In genomic region chr15:83930392-83930791, GRCh38 we compare ENCODE assay signal across 28 cellular contexts.
DNase-seq lines count a peak whose midpoint lies in the region; ATAC-seq, FAIRE-seq and TF ChIP-seq lines count a peak whose summit lies in the region.
"Had no signal": no experiment of that assay in that cellular context is flagged by ENCODE, and none has a peak within 500 bp of the region (broad histone marks: within the 10 kb centered on the region; RNA-seq: fewer than 3 reads in every experiment).

No MANE protein-coding gene starts in this region.

- TF ChIP-seq EP300 in GM12878 (IDR thresholded peaks at IDR 0.05; ENCODE audit: borderline replicate concordance in 1 of 2, control insufficient read depth in 1 of 2, low read depth in 2 of 2, low read length in 2 of 2), result no peak

- ATAC-seq in GM12878 (no peak), right lobe of liver (peak in 3 of 4 donors; percentile 16 to 47 (median 46)), thoracic aorta (ENCODE audit: insufficient number of reproducible peaks, low FRiP score, low read depth) (no peak), GM18517 (IDR thresholded peaks at IDR 0.05; ENCODE audit: unreplicated experiment) (no peak)
- ATAC-seq: naive thymus-derived CD4-positive, alpha-beta T cell had no signal

- no peaks in the 10 kb centered on the region for H3K36me3 Mint-ChIP-seq in Caco-2 (ENCODE audit: insufficient read depth, unreplicated experiment)
- H3K36me3 Mint-ChIP-seq: CD8-positive, alpha-beta memory T cell had no signal

- no peak for TF ChIP-seq RAD21 in GM12878 (IDR thresholded peaks at IDR 0.05; ENCODE audit: insufficient read depth, low read depth, low read length)

- intact Hi-C loops in Caco-2 (cut with micrococcal nuclease; ENCODE audit: unreplicated experiment) (no loop called here), GM12878 (cut with micrococcal nuclease; ENCODE audit: unreplicated experiment) (no loop called here), right lobe of liver (cut with DNase I) (no loop called here)

- TF ChIP-seq POLR2A in GM12878 (IDR thresholded peaks at IDR 0.05; ENCODE audit: low read depth, low read length), result no peak
- no peak for TF ChIP-seq POLR2A in right lobe of liver (IDR thresholded peaks at IDR 0.05)

- RAD21 ChIA-PET in GM12878 (lab: Charles Lee; ENCODE audit: unreplicated experiment), result interaction anchor here (0.9 to 2.2 kb wide), 3 partner anchors 10 to 54 kb away, joined by 3 to 7 read pairs (median 3); no protein-coding TSS in a partner anchor

- H3K27ac Mint-ChIP-seq in Caco-2 (ENCODE audit: unreplicated experiment), result peak overlapping the region; percentile 66
- H3K27ac Mint-ChIP-seq: activated CD4-positive, alpha-beta memory T cell treated with anti-CD3 and anti-CD28 coated beads, Interleukin-2, amount 10 ng/mL, durations not matched to agents 7 days and 5 days; CD8-positive, alpha-beta memory T cell; mesothelial cell of epicardium; progenitor cell of endocrine pancreas had no signal

- POLR2A ChIA-PET in Caco-2 (lab: Charles Lee) (no interaction called here), GM12878 (lab: Charles Lee) (interaction anchor here (1.5 kb wide), 2 partner anchors 10 to 52 kb away, joined by 3 to 5 read pairs; no protein-coding TSS in a partner anchor)

- H3K4me1 ChIP-seq in Caco-2 (no peaks in the 10 kb centered on the region; the same call in 1 of the 2 replicates), GM12878 (ENCODE audit: control insufficient read depth, insufficient read depth, low read length) (peaks cover 36% of the 10 kb centered on the region), right lobe of liver (peaks cover 0 to 23% (median 10%) of the 10 kb centered on the region in 4 donors), thoracic aorta (ENCODE audit: control insufficient read depth in 1 of 2, low read depth in 2 of 2) (peaks cover 9 to 32% of the 10 kb centered on the region in 2 donors)
- H3K4me1 ChIP-seq: BE2C, Peyer's patch had no signal

- H4K20me1 ChIP-seq in GM12878 (ENCODE audit: control insufficient read depth, insufficient read depth), result no peaks in the 10 kb centered on the region

- H3K9me3 ChIP-seq in Caco-2 (no peaks in the 10 kb centered on the region; the same call in 1 of the 2 replicates), GM12878 (replicated peaks; ENCODE audit: control insufficient read depth, insufficient read depth, low read length) (peaks cover 11% of the 10 kb centered on the region), right lobe of liver (no peaks in the 10 kb centered on the region), thoracic aorta (no peaks in the 10 kb centered on the region)
- H3K9me3 ChIP-seq: BE2C had no signal

- H3K4me1 Mint-ChIP-seq in Caco-2 (ENCODE audit: low read depth, unreplicated experiment), result peaks cover 29% of the 10 kb centered on the region
- H3K4me1 Mint-ChIP-seq: CD8-positive, alpha-beta memory T cell had no signal

- H3K9ac ChIP-seq in GM12878 (ENCODE audit: control insufficient read depth, insufficient read depth, low read length), result peak overlapping the region; percentile 31

- H3K9me3 Mint-ChIP-seq in Caco-2 (ENCODE audit: unreplicated experiment), result peaks cover 18% of the 10 kb centered on the region

- peak overlapping the region; percentile 85 for H3K4me2 ChIP-seq in GM12878 (ENCODE audit: control insufficient read depth, insufficient read depth)

- no peak for TF ChIP-seq CTCF in Caco-2 (IDR thresholded peaks at IDR 0.05; ENCODE audit: insufficient read depth in 1 of 2, low read depth in 1 of 2, low read length in 1 of 2, severe bottlenecking in 1 of 2, unreplicated experiment in 1 of 2)
- no peak for TF ChIP-seq CTCF in GM12878 (IDR thresholded peaks at IDR 0.05 in 2 of 3, conservative IDR thresholded peaks at IDR 0.05 in 1 of 3; ENCODE audit: control insufficient read depth in 2 of 3, extremely low read depth in 1 of 3, insufficient read depth in 1 of 3, low read depth in 3 of 3, low read length in 3 of 3)
- TF ChIP-seq CTCF in right lobe of liver (IDR thresholded peaks at IDR 0.05), result no peak
- no peak for TF ChIP-seq CTCF in thoracic aorta (IDR thresholded peaks at IDR 0.05)

- BruUV-seq in Caco-2 (replicated peaks; lab: Mats Ljungman, UMichigan) (no TSS peak), GM12878 (replicated peaks; lab: Mats Ljungman, UMichigan) (no TSS peak)

- no peak overlapping the region for H3K4me3 Mint-ChIP-seq in Caco-2 (ENCODE audit: unreplicated experiment)
- H3K4me3 Mint-ChIP-seq: activated CD4-positive, alpha-beta memory T cell treated with anti-CD3 and anti-CD28 coated beads, Interleukin-2, amount 10 ng/mL, durations not matched to agents 7 days and 5 days; CD8-positive, alpha-beta memory T cell; mesothelial cell of epicardium; naive thymus-derived CD4-positive, alpha-beta T cell had no signal

- no peaks in the 10 kb centered on the region for H3K79me2 ChIP-seq in GM12878 (ENCODE audit: control insufficient read depth, insufficient read depth, low read length)

- in situ Hi-C loops in GM12878 (cut with MboI), result no loop called here

- H2AFZ ChIP-seq in GM12878 (ENCODE audit: control insufficient read depth, low read depth, low read length), result peak overlapping the region; percentile 51

- H3K27ac ChIP-seq in GM12878 (ENCODE audit: control insufficient read depth, insufficient read depth) (peak overlapping the region; percentile 99), right lobe of liver (peak overlapping the region; percentile 56 to 93 (median 79)), thoracic aorta (peak overlapping the region; percentile 57 to 78)

- no peaks in the 10 kb centered on the region for H3K36me3 ChIP-seq in Caco-2 (ENCODE audit: control insufficient read depth, insufficient read depth, low read length)
- no peaks in the 10 kb centered on the region for H3K36me3 ChIP-seq in GM12878 (ENCODE audit: control insufficient read depth in 2 of 2, insufficient read depth in 2 of 2, low read length in 1 of 2)
- no peaks in the 10 kb centered on the region for H3K36me3 ChIP-seq in right lobe of liver
- H3K36me3 ChIP-seq in thoracic aorta, result no peaks in the 10 kb centered on the region
- H3K36me3 ChIP-seq: BE2C, Peyer's patch had no signal

- no peaks in the 10 kb centered on the region for H3K27me3 ChIP-seq in Caco-2 (replicated peaks; ENCODE audit: control insufficient read depth, insufficient read depth, low read length)
- H3K27me3 ChIP-seq in GM12878 (replicated peaks in 1 of 2; ENCODE audit: control insufficient read depth in 2 of 2, insufficient read depth in 2 of 2, low read length in 1 of 2), result no peaks in the 10 kb centered on the region
- H3K27me3 ChIP-seq in right lobe of liver, result no peaks in the 10 kb centered on the region
- H3K27me3 ChIP-seq in thoracic aorta (replicated peaks; ENCODE audit: insufficient read depth), result no peaks in the 10 kb centered on the region
- H3K27me3 ChIP-seq: BE2C, Peyer's patch had no signal

- H3K4me3 ChIP-seq in Caco-2 (ENCODE audit: low read depth, low read length) (no peak overlapping the region), GM12878 (no peak overlapping the region; the same call in 1 of the 2 replicates), right lobe of liver (no peak overlapping the region), thoracic aorta (no peak overlapping the region)
- H3K4me3 ChIP-seq: Peyer's patch had no signal

- DNase-seq in Caco-2, result no peak
- DNase-seq in GM12878 (ENCODE audit: low read depth, low spot score), result no peak
- no peak for DNase-seq in right lobe of liver
- no peak for DNase-seq in thoracic aorta (ENCODE audit: low spot score)
- no peak for DNase-seq in stimulated activated CD4-positive, alpha-beta T cell treated with anti-CD3 and anti-CD28 coated beads, Interleukin-4, amount 100 ng/mL, for 4 hours
- no peak for DNase-seq in DMS53 treated with DMSO at 0.1 percent for 48 hours (lab: John Stamatoyannopoulos, UW; ENCODE audit: unreplicated experiment)
- no peak for DNase-seq in RPMI8226
- DNase-seq: activated CD4-positive, alpha-beta memory T cell treated with anti-CD3 and anti-CD28 coated beads, Interleukin-2, amount 10 ng/mL, durations not matched to agents 7 days and 5 days; activated naive CD4-positive, alpha-beta T cell treated with anti-CD3 and anti-CD28 coated beads, Interleukin-2, amount 50 U/mL, for 16 hours; amniotic stem cell; BE2C; CD8-positive, alpha-beta memory T cell; DMS 273 treated with DMSO at 0.1 percent for 48 hours; HCEC 1CT; Kasumi-1; naive thymus-derived CD4-positive, alpha-beta T cell; NCI-H2029 treated with DMSO at 0.1 percent for 48 hours; NCI-H226; NCI-H748 treated with DMSO at 0.1 percent for 48 hours; Peyer's patch; SIG-M5; stimulated activated CD4-positive, alpha-beta T cell treated with anti-CD3 and anti-CD28 coated beads, Interleukin-4, amount 100 ng/mL, for 1 hour; substantia nigra had no signal

- FAIRE-seq in GM12878 (lab: Jason Lieb, UNC), result no peak
- FAIRE-seq: bronchial epithelial cell, endothelial cell of umbilical vein had no signal

- H3K27me3 Mint-ChIP-seq in Caco-2 (ENCODE audit: insufficient read depth, unreplicated experiment), result peaks cover 1% of the 10 kb centered on the region
- H3K27me3 Mint-ChIP-seq: progenitor cell of endocrine pancreas had no signal

- CTCF ChIA-PET in Caco-2 (lab: Charles Lee) (no interaction called here), GM12878 (lab: Yijun Ruan, JAX) (interaction anchor here (0.9 to 1.5 kb wide), 3 partner anchors 12 to 53 kb away, joined by 3 to 4 read pairs (median 3); no protein-coding TSS in a partner anchor)

- SMC1A ChIA-PET in GM12878 (lab: Charles Lee; ENCODE audit: uncharacterized antibody, unreplicated experiment), result interaction anchor here (0.7 to 4.6 kb wide), 9 partner anchors 10 to 44 kb away, joined by 3 to 18 read pairs (median 4); no protein-coding TSS in a partner anchor

TF ChIP-seq in GM12878, 131 proteins besides CTCF, POLR2A, EP300 and RAD21:
- no peak for TF ChIP-seq ZNF384 (IDR thresholded peaks at IDR 0.05; ENCODE audit: borderline replicate concordance, low read depth, low read length)
- TF ChIP-seq YBX1 (IDR thresholded peaks at IDR 0.05), result no peak
- TF ChIP-seq SPI1 (IDR thresholded peaks at IDR 0.05; ENCODE audit: borderline replicate concordance, insufficient read depth, low read depth, low read length), result no peak
- TF ChIP-seq SMARCA5 (IDR thresholded peaks at IDR 0.05), result no peak
- no peak for TF ChIP-seq SIX5 (IDR thresholded peaks at IDR 0.05; ENCODE audit: low read depth, low read length, severe bottlenecking)
- TF ChIP-seq POLR2AphosphoS5 (IDR thresholded peaks at IDR 0.05; ENCODE audit: low read length), result no peak
TF ChIP-seq in GM12878: peak in this region for 0.

Comparison
In these comparisons a context has a peak if more than half of its experiments do, and no peak if none do; other contexts are left out.
1. ATAC-seq: peak in right lobe of liver (3 of 4); none in GM12878 (single experiment), thoracic aorta (single experiment) and GM18517 (single experiment).
2. Peak in every context shown above with its lines, with median percentiles within 50 percentile points of each other: H3K27ac ChIP-seq.